ENCODE assay signal across 24 cellular contexts in the genomic region with DNA sequence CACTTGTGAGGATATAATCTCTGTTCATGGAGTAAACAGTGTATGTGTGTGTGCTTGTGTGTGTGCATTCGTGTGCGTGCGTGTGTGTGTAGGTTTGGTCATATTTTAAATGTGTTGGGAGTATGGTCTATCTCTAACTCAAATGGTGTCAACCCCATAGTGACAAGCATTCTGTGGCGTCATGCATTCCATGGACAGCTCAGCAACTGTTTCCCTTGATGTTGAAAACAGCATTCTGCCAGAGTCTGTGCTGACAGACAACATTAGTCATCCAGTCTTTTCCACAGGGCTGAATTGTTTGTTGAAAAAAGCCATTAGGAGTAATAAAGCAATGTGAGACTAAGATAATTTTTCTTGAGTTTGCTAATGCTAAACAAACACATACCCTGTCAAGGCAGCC.
"Had no signal": no experiment of that assay in that cellular context is flagged by ENCODE, and none has a peak within 500 bp of the region (broad histone marks: within the 10 kb centered on the region; RNA-seq: fewer than 3 reads in every experiment).

No MANE protein-coding gene starts in this region.

- H3K27me3 Mint-ChIP-seq: activated CD4-positive, alpha-beta T cell treated with anti-CD3 and anti-CD28 coated beads for 36 hours; activated T-helper 17 cell treated with anti-CD3 and anti-CD28 coated beads, Interleukin-2, amount 50 U/mL, for 72 hours had no signal

- H3K36me3 ChIP-seq: ascending aorta, breast epithelium, heart right ventricle, lower lobe of right lung, sigmoid colon, spleen had no signal

- ATAC-seq: activated CD4-positive, alpha-beta T cell treated with anti-CD3 and anti-CD28 coated beads for 36 hours; activated naive CD4-positive, alpha-beta T cell treated with anti-CD3 and anti-CD28 coated beads, Interleukin-2, amount 50 U/mL, for 72 hours; activated T-helper 17 cell treated with anti-CD3 and anti-CD28 coated beads, Interleukin-2, amount 50 U/mL, for 72 hours; heart right ventricle; left lobe of liver; lower lobe of right lung; natural killer cell; stimulated activated naive CD8-positive, alpha-beta T cell treated with anti-CD3 and anti-CD28 coated beads, Interleukin-15, Interleukin-2, amounts not matched to agents 100 U/mL and 50 U/mL, for 24 hours; WTC11 had no signal

- H3K27ac Mint-ChIP-seq: activated CD4-positive, alpha-beta T cell treated with anti-CD3 and anti-CD28 coated beads for 36 hours; activated naive CD4-positive, alpha-beta T cell treated with anti-CD3 and anti-CD28 coated beads, Interleukin-2, amount 50 U/mL, for 72 hours; activated T-cell treated with anti-CD3 and anti-CD28 coated beads, Interleukin-2, amount 50 U/mL, for 24 hours; activated T-helper 17 cell treated with anti-CD3 and anti-CD28 coated beads, Interleukin-2, amount 50 U/mL, for 72 hours; endodermal cell; natural killer cell; WTC11 had no signal

- H3K36me3 Mint-ChIP-seq: activated naive CD4-positive, alpha-beta T cell treated with anti-CD3 and anti-CD28 coated beads, Interleukin-2, amount 50 U/mL, for 72 hours; natural killer cell had no signal

- H3K9me3 ChIP-seq: ascending aorta, breast epithelium, heart right ventricle, lower lobe of right lung, sigmoid colon, spleen had no signal

- H3K27ac ChIP-seq: ascending aorta, breast epithelium, coronary artery, epithelial cell of prostate, heart right ventricle, lower lobe of right lung, sigmoid colon, spleen had no signal

- H3K4me3 Mint-ChIP-seq: activated CD4-positive, alpha-beta T cell treated with anti-CD3 and anti-CD28 coated beads for 36 hours; activated T-cell treated with anti-CD3 and anti-CD28 coated beads, Interleukin-2, amount 50 U/mL, for 24 hours; activated T-helper 17 cell treated with anti-CD3 and anti-CD28 coated beads, Interleukin-2, amount 50 U/mL, for 72 hours; endodermal cell; natural killer cell; WTC11 had no signal

- H3K4me3 ChIP-seq: ascending aorta, breast epithelium, coronary artery, heart right ventricle, lower lobe of right lung, sigmoid colon, spleen had no signal

- H3K4me1 Mint-ChIP-seq: activated CD4-positive, alpha-beta T cell treated with anti-CD3 and anti-CD28 coated beads for 36 hours; activated T-helper 17 cell treated with anti-CD3 and anti-CD28 coated beads, Interleukin-2, amount 50 U/mL, for 72 hours; natural killer cell had no signal

- H3K27me3 ChIP-seq: ascending aorta, sigmoid colon, spleen had no signal

- DNase-seq: activated CD4-positive, alpha-beta T cell treated with anti-CD3 and anti-CD28 coated beads for 36 hours; activated CD4-positive, alpha-beta T cell treated with anti-CD3 and anti-CD28 coated beads, Interleukin-2, amount 50 U/mL, for 4 hours; activated CD8-positive, alpha-beta memory T cell treated with anti-CD3 and anti-CD28 coated beads for 24 hours; activated CD8-positive, alpha-beta memory T cell treated with anti-CD3 and anti-CD28 coated beads, Interleukin-2, amount 50 U/mL, for 4 hours; activated T-cell treated with anti-CD3 and anti-CD28 coated beads, Interleukin-2, amount 50 U/mL, for 24 hours; endodermal cell; foreskin fibroblast; heart right ventricle; lower lobe of right lung; natural killer cell; retina; sigmoid colon; spleen; stimulated activated CD4-positive, alpha-beta T cell treated with anti-CD3 and anti-CD28 coated beads, Interleukin-4, amount 100 ng/mL, for 4 hours; stimulated activated naive CD8-positive, alpha-beta T cell treated with anti-CD3 and anti-CD28 coated beads, Interleukin-15, Interleukin-2, amounts not matched to agents 100 U/mL and 50 U/mL, for 24 hours; T1000 had no signal

- H3K9me3 Mint-ChIP-seq: activated naive CD4-positive, alpha-beta T cell treated with anti-CD3 and anti-CD28 coated beads, Interleukin-2, amount 50 U/mL, for 72 hours; activated T-cell treated with anti-CD3 and anti-CD28 coated beads, Interleukin-2, amount 50 U/mL, for 24 hours; activated T-helper 17 cell treated with anti-CD3 and anti-CD28 coated beads, Interleukin-2, amount 50 U/mL, for 72 hours; natural killer cell; WTC11 had no signal

- H3K4me1 ChIP-seq: ascending aorta, breast epithelium, heart right ventricle, lower lobe of right lung, sigmoid colon, spleen had no signal
